15 cellular contexts compared by ENCODE assay signal in the genomic region with DNA sequence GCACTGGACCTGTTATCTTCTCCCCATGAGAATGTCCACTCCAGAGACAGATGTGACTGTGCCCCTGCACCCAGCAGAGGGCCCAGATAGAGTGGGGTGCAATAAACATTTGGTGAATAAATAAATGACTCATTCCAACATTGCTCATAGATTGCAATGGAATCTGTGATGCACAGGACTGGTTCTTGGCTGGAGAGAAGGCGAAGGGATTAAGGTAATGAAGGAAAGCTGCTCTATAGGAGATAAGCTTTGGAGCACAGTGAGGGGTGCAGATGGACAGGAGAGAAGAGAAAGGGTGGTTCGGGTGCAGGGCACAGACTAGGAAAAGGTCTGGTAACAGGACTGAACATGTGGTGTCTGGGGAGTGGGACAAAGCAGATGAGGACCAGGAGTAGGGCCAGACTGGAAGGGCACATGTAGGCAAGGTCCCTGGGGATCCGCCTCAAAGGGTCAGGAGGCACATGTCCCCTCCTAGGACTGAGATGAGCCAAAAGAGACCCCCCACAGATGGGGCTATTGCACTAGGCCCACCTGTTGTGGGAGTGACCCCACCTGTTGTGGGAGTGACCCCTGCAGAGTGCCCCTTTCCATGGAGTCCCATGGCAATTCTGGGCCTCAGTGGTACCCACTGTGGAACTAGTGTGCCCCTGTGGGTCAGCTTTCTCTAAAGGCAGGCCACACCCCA. TPM values are rescaled to one million over a fixed set of nuclear protein-coding genes. Genes with fewer than 3 reads are reported as not detected.
DNase-seq lines count a peak whose midpoint lies in the region; ATAC-seq, FAIRE-seq and TF ChIP-seq lines count a peak whose summit lies in the region.
"Had no signal": no experiment of that assay in that cellular context is flagged by ENCODE, and none has a peak within 500 bp of the region (broad histone marks: within the 10 kb centered on the region; RNA-seq: fewer than 3 reads in every experiment).

No MANE protein-coding gene starts in this region.

- H2AK9ac ChIP-seq in IMR-90 (replicated peaks; ENCODE audit: low read depth, low read length, poor library complexity) = peak overlapping the region; percentile 69

- peaks cover 0 to 2% (median 0%) of the 10 kb centered on the region in 3 donors for H3K4me1 Mint-ChIP-seq in T-cell
- H3K4me1 Mint-ChIP-seq: central memory CD8-positive, alpha-beta T cell had no signal

- H2BK20ac ChIP-seq in IMR-90 (ENCODE audit: low read depth, low read length) = peak overlapping the region; percentile 88

- no peak overlapping the region for H3K4me3 Mint-ChIP-seq in T-cell
- H3K4me3 Mint-ChIP-seq: activated T-cell treated with anti-CD3 and anti-CD28 coated beads, Interleukin-2, amount 50 U/mL, for 4 hours; central memory CD8-positive, alpha-beta T cell had no signal

- no peaks in the 10 kb centered on the region for H3K9me3 Mint-ChIP-seq in T-cell
- H3K9me3 Mint-ChIP-seq: activated T-cell treated with anti-CD3 and anti-CD28 coated beads, Interleukin-2, amount 50 U/mL, for 4 hours; central memory CD8-positive, alpha-beta T cell had no signal

- BruUV-seq in IMR-90 (replicated peaks; lab: Mats Ljungman, UMichigan) = no TSS peak

- TF ChIP-seq POLR2A in A549 (IDR thresholded peaks at IDR 0.05; ENCODE audit: low read length) (no peak), IMR-90 (IDR thresholded peaks at IDR 0.05; ENCODE audit: low read depth, low read length) (no peak)

- in situ Hi-C loops in IMR-90 (cut with MboI; ENCODE audit: low sequenced_read_pairs) (loop anchor here (25.0 kb wide), 1 partner anchor 1834 kb away; the partner anchor contains the start of genes RASSF1, TUSC2 and ZMYND10), ACHN (cut with HindIII; ENCODE audit: low pct_ligation_motif_present, low pct_unique_long_range_greater_than_20kb, low sequenced_read_pairs) (no loop called here)

- H3K9me1 ChIP-seq in IMR-90 (ENCODE audit: insufficient read depth, low read length) (peaks cover 18% of the 10 kb centered on the region), keratinocyte (ENCODE audit: control insufficient read depth, extremely low read depth, insufficient read depth, low read length) (no peaks in the 10 kb centered on the region)

- no peak overlapping the region for H3K9ac ChIP-seq in IMR-90 (ENCODE audit: low read depth, low read length)
- no peak overlapping the region for H3K9ac ChIP-seq in keratinocyte (ENCODE audit: control insufficient read depth, extremely low read depth, insufficient read depth, low read length)

- H3K27me3 ChIP-seq in IMR-90 (ENCODE audit: control insufficient read depth, insufficient read depth, low read length) (peaks cover 3% of the 10 kb centered on the region; the same call in 1 of the 2 replicates), keratinocyte (ENCODE audit: control insufficient read depth, extremely low read depth, insufficient read depth, low read length) (no peaks in the 10 kb centered on the region)
- H3K27me3 ChIP-seq: gastroesophageal sphincter had no signal

- no peak for FAIRE-seq in A549 (lab: Jason Lieb, UNC)
- FAIRE-seq in keratinocyte (lab: Jason Lieb, UNC) = no peak

- TF ChIP-seq RAD21 in A549 (conservative IDR thresholded peaks at IDR 0.05 in 1 of 2, IDR thresholded peaks at IDR 0.05 in 1 of 2) = no peak
- TF ChIP-seq RAD21 in IMR-90 (IDR thresholded peaks at IDR 0.05; ENCODE audit: low read length) = peak; percentile 16; the same call in 1 of the 2 replicates

- H4K8ac ChIP-seq in IMR-90 (ENCODE audit: low read depth in 2 of 2, low read length in 2 of 2) = peak overlapping the region in 1 of 2 experiments; percentile 68; a peak in 1 of 4 replicates

- dilution Hi-C loops in IMR-90 (cut with HindIII; ENCODE audit: low sequenced_read_pairs, unreplicated experiment) = no loop called here
- dilution Hi-C loops in keratinocyte (cut with MboI; ENCODE audit: extremely low pct_ligation_motif_present, low sequenced_read_pairs) = no loop called here

- H2BK15ac ChIP-seq in IMR-90 (ENCODE audit: low read depth, low read length) = peak overlapping the region; percentile 10; the same call in 2 of the 3 replicates

- intact Hi-C loops in IMR-90 (cut with micrococcal nuclease) = no loop called here

- no peak overlapping the region for H4K5ac ChIP-seq in IMR-90 (ENCODE audit: low read depth, low read length)

- POLR2A ChIA-PET in A549 (lab: Yijun Ruan, JAX) (no interaction called here), IMR-90 (lab: Charles Lee; ENCODE audit: unreplicated experiment) (no interaction called here), T-cell (lab: Charles Lee) (no interaction called here)

- no peaks in the 10 kb centered on the region for H3K79me2 ChIP-seq in keratinocyte (ENCODE audit: control insufficient read depth, insufficient read depth, low read length)

- no peak for TF ChIP-seq EP300 in A549 (IDR thresholded peaks at IDR 0.05)

- H3K4me3 ChIP-seq in A549 (no peak overlapping the region), IMR-90 (ENCODE audit: insufficient read depth, low read depth, low read length) (no peak overlapping the region), keratinocyte (ENCODE audit: control insufficient read depth in 2 of 3, extremely low read depth in 1 of 3, insufficient read depth in 2 of 3, low read depth in 1 of 3, low read length in 3 of 3) (no peak overlapping the region)
- H3K4me3 ChIP-seq: gastroesophageal sphincter had no signal

- H3K36me3 Mint-ChIP-seq in T-cell = no peaks in the 10 kb centered on the region

- no peaks in the 10 kb centered on the region for H3K36me3 ChIP-seq in IMR-90 (ENCODE audit: control insufficient read depth, insufficient read depth, low read length)
- H3K36me3 ChIP-seq in keratinocyte (ENCODE audit: control insufficient read depth in 2 of 2, extremely low read depth in 1 of 2, insufficient read depth in 2 of 2, low read length in 2 of 2) = no peaks in the 10 kb centered on the region
- H3K36me3 ChIP-seq: gastroesophageal sphincter had no signal

- H4K91ac ChIP-seq in IMR-90 (ENCODE audit: insufficient read depth, low read depth, low read length) = peak overlapping the region; percentile 63; the same call in 1 of the 2 replicates

- peak overlapping the region; percentile 88 for H2BK120ac ChIP-seq in IMR-90 (ENCODE audit: low read depth, low read length)

- TF ChIP-seq CTCF in A549 (IDR thresholded peaks at IDR 0.05) (no peak), IMR-90 (conservative IDR thresholded peaks at IDR 0.05; ENCODE audit: low read depth, low read length) (peak; percentile 40), keratinocyte (optimal IDR thresholded peaks at IDR 0.05 in 1 of 3, IDR thresholded peaks at IDR 0.05 in 1 of 3, conservative IDR thresholded peaks at IDR 0.05 in 1 of 3; ENCODE audit: extremely low read depth in 1 of 3, insufficient read depth in 2 of 3, low read length in 3 of 3) (peak in 2 of 3 experiments; percentile 7 to 9)

- H3K4me2 ChIP-seq in A549 (peak overlapping the region; percentile 48), IMR-90 (ENCODE audit: low read depth, low read length) (peak overlapping the region; percentile 33; the same call in 1 of the 2 replicates), keratinocyte (ENCODE audit: control insufficient read depth, extremely low read depth, insufficient read depth, low read depth, low read length) (no peak overlapping the region)

- H3K18ac ChIP-seq in IMR-90 (ENCODE audit: low read depth, low read length) = peak overlapping the region; percentile 10; the same call in 1 of the 2 replicates

- no peaks in the 10 kb centered on the region for H3K9me3 ChIP-seq in A549
- H3K9me3 ChIP-seq in IMR-90 (ENCODE audit: control insufficient read depth, insufficient read depth, low read length) = no peaks in the 10 kb centered on the region
- H3K9me3 ChIP-seq in keratinocyte (ENCODE audit: control insufficient read depth, low read depth, low read length) = no peaks in the 10 kb centered on the region
- H3K9me3 ChIP-seq: gastroesophageal sphincter had no signal

- peak overlapping the region; percentile 51 to 64; a peak in 4 of 6 replicates for H3K27ac ChIP-seq in A549
- H3K27ac ChIP-seq in IMR-90 (ENCODE audit: insufficient read depth, low read length) = no peak overlapping the region
- no peak overlapping the region for H3K27ac ChIP-seq in keratinocyte (ENCODE audit: control insufficient read depth, insufficient read depth, low read length)
- H3K27ac ChIP-seq: gastroesophageal sphincter had no signal

- ATAC-seq in A549 (peak; percentile 75 to 79), IMR-90 (ENCODE audit: low read depth) (peak; percentile 94), T-cell (replicated peaks in 1 of 4) (no peak)
- ATAC-seq: gastroesophageal sphincter had no signal

- CTCF ChIA-PET in A549 (lab: Yijun Ruan, JAX) = interaction anchor here (1.0 to 1.9 kb wide), 8 partner anchors 10 to 118 kb away, joined by 3 to 5 read pairs (median 4); no protein-coding TSS in a partner anchor
- CTCF ChIA-PET in IMR-90 (lab: Yijun Ruan, JAX) = interaction anchor here (1.4 kb wide), 1 partner anchor 17 kb away, joined by 4 read pairs; the partner anchor contains the start of gene POC1A
- CTCF ChIA-PET in T-cell (lab: Charles Lee) = no interaction called here

- H4K20me1 ChIP-seq in IMR-90 (ENCODE audit: insufficient read depth, low read length) = no peaks in the 10 kb centered on the region
- H4K20me1 ChIP-seq in keratinocyte (ENCODE audit: control insufficient read depth, extremely low read depth, insufficient read depth, low read length) = no peaks in the 10 kb centered on the region

- H3K4ac ChIP-seq in IMR-90 (ENCODE audit: low read depth, low read length) = peak overlapping the region; percentile 77

- H3K4me1 ChIP-seq in A549 (peaks cover 15% of the 10 kb centered on the region; the same call in 2 of the 3 replicates), IMR-90 (ENCODE audit: control insufficient read depth, insufficient read depth, low read length) (peaks cover 8% of the 10 kb centered on the region), keratinocyte (ENCODE audit: control insufficient read depth, extremely low read depth, insufficient read depth, low read length) (peaks cover 7% of the 10 kb centered on the region)
- H3K4me1 ChIP-seq: gastroesophageal sphincter had no signal

- H3K56ac ChIP-seq in IMR-90 (ENCODE audit: extremely low read depth, insufficient read depth, low read length) = no peak overlapping the region

- peak; percentile 18 to 33 for DNase-seq in A549 (ENCODE audit: low read depth in 1 of 2, low spot score in 1 of 2)
- peak; percentile 83 for DNase-seq in IMR-90
- DNase-seq in amniotic epithelial cell (ENCODE audit: low read depth) = peak; percentile 80
- no peak for DNase-seq in keratinocyte (ENCODE audit: low read depth, low spot score)
- no peak for DNase-seq in ACHN
- DNase-seq in T-cell = no peak
- no peak for DNase-seq in activated CD4-positive, CD25-positive, alpha-beta regulatory T cell treated with anti-CD3 and anti-CD28 coated beads, Interleukin-2, amount 50 U/mL, for 72 hours
- no peak for DNase-seq in putamen (ENCODE audit: low spot score)
- DNase-seq: activated T-cell treated with anti-CD3 and anti-CD28 coated beads, Interleukin-2, amount 50 U/mL, for 4 hours; NCI-H2081; OCI-M1; stimulated activated CD4-positive, alpha-beta T cell treated with anti-CD3 and anti-CD28 coated beads, Interleukin-1b, Interleukin-23, amount 100 ng/mL, for 48 hours had no signal

- H3K27ac Mint-ChIP-seq in T-cell = no peak overlapping the region

- H3K79me1 ChIP-seq in IMR-90 (ENCODE audit: low read depth in 1 of 2, low read length in 2 of 2) = no peaks in the 10 kb centered on the region

- WGBS in A549 (ENCODE audit: missing lambda C conversion rate) = 63% methylated on average over 3 of the region's 3 CpGs
- 51% methylated on average over 2 of the region's 3 CpGs; no CpG with 5 or more reads in 1 of the 2 experiments for WGBS in IMR-90 (ENCODE audit: extremely low coverage in 2 of 2, insufficient read length in 1 of 2), 2 experiments

- H2BK5ac ChIP-seq in IMR-90 (ENCODE audit: low read depth, low read length, poor library complexity, severe bottlenecking) = peak overlapping the region; percentile 35

- H2AFZ ChIP-seq in IMR-90 (replicated peaks; ENCODE audit: low read length, poor library complexity) (peak overlapping the region; percentile 64), keratinocyte (ENCODE audit: control insufficient read depth, low read length) (no peak overlapping the region)

- no peaks in the 10 kb centered on the region for H3K27me3 Mint-ChIP-seq in T-cell
- H3K27me3 Mint-ChIP-seq: central memory CD8-positive, alpha-beta T cell had no signal

- no peak overlapping the region for H3K23ac ChIP-seq in IMR-90 (ENCODE audit: low read depth, low read length)

- H3K14ac ChIP-seq in IMR-90 (replicated peaks; ENCODE audit: low read depth, low read length) = no peak overlapping the region; the same call in 1 of the 2 replicates

- peak overlapping the region; percentile 92 for H2AK5ac ChIP-seq in IMR-90 (ENCODE audit: low read depth, low read length)

RNA-seq across cellular contexts. Expression of gene POC1A, which starts 17.5 kb away (rescaled TPM):
- 9.4 and 9.8 TPM in 2 replicates for polyA plus RNA-seq in A549 (2011; rRNA removed)
- polyA plus RNA-seq in A549 (2012; cell fraction: cytosol; rRNA removed) = 19.3 and 25.2 TPM in 2 replicates
- 20.5 and 22.4 TPM in 2 replicates for polyA plus RNA-seq in A549 (2012; cell fraction: nucleus; rRNA removed)
- 13.8 to 14.9 TPM (median 14.1 TPM) in 3 replicates for polyA plus RNA-seq in A549 (2017; fragmentation: RNase III; extraction: RNeasy Plus Mini Kit Qiagen cat#74134 plus additional on column Dnase treatment)
- polyA minus RNA-seq in A549 (2011; rRNA and poly(A)+ RNA removed) = 21.6 and 23.1 TPM in 2 replicates
- 8.3 and 10.6 TPM in 2 replicates for total RNA-seq in IMR-90 (2012; rRNA removed)
- 11.5 TPM in 2 replicates for polyA plus RNA-seq in IMR-90 (2012; rRNA removed)
- 9.0 and 9.3 TPM in 2 replicates for polyA plus RNA-seq in IMR-90 (2012; cell fraction: cytosol; rRNA removed)
- polyA plus RNA-seq in IMR-90 (2012; cell fraction: nucleus; rRNA removed; ENCODE audit: low replicate concordance) = 5.2 and 10.5 TPM in 2 replicates
- polyA plus RNA-seq in keratinocyte = 7.2 to 11.5 TPM (median 11.3 TPM) in 3 replicates
- 0.70 TPM for polyA plus RNA-seq in keratinocyte (2011; ENCODE audit: low read depth)
- 6.2 and 8.5 TPM in 2 replicates for polyA plus RNA-seq in keratinocyte (2011; cell fraction: cytosol; rRNA removed)
- 5.5 and 7.7 TPM in 2 replicates for polyA plus RNA-seq in keratinocyte (2011; cell fraction: nucleus; rRNA removed)
- 2.0 and 12.5 TPM in 2 replicates for polyA plus RNA-seq in keratinocyte (2012; ENCODE audit: low replicate concordance)
- polyA minus RNA-seq in keratinocyte = 11.7 to 21.4 TPM (median 18.1 TPM) in 3 replicates
- polyA minus RNA-seq in keratinocyte (2011; cell fraction: cytosol; rRNA and poly(A)+ RNA removed) = 8.8 TPM
- 4.9 and 7.3 TPM in 2 replicates for polyA minus RNA-seq in keratinocyte (2011; cell fraction: nucleus; rRNA and poly(A)+ RNA removed)
- total RNA-seq in T-cell = 1 to 10 TPM in 3 of 5 donors, under 1 TPM in 2; 0.91 to 1.9 (median 1.7) TPM

RNA-seq across cellular contexts. Expression of gene ALAS1, which starts 26.2 kb away (rescaled TPM):
- polyA plus RNA-seq in A549 (2011; rRNA removed) (59.7 and 63.7 TPM in 2 replicates), A549 (2017; fragmentation: RNase III; extraction: RNeasy Plus Mini Kit Qiagen cat#74134 plus additional on column Dnase treatment) (50.5 to 56.8 TPM (median 53.9 TPM) in 3 replicates), IMR-90 (2012; rRNA removed) (47.2 and 47.8 TPM in 2 replicates), keratinocyte (54.6 to 109 TPM (median 74.1 TPM) in 3 replicates)
- 69.1 and 77.6 TPM in 2 replicates for polyA plus RNA-seq in A549 (2012; cell fraction: cytosol; rRNA removed)
- polyA plus RNA-seq in A549 (2012; cell fraction: nucleus; rRNA removed) = 108 and 109 TPM in 2 replicates
- polyA minus RNA-seq in A549 (2011; rRNA and poly(A)+ RNA removed) = 48.5 and 50.9 TPM in 2 replicates
- total RNA-seq in IMR-90 (2012; rRNA removed) (29.7 and 32.8 TPM in 2 replicates), T-cell (10 to 100 TPM; 12.2 to 32.7 (median 27.1) TPM)
- 34.1 and 38.0 TPM in 2 replicates for polyA plus RNA-seq in IMR-90 (2012; cell fraction: cytosol; rRNA removed)
- 38.1 and 45.9 TPM in 2 replicates for polyA plus RNA-seq in IMR-90 (2012; cell fraction: nucleus; rRNA removed; ENCODE audit: low replicate concordance)
- polyA plus RNA-seq in keratinocyte (2011; ENCODE audit: low read depth) = 31.4 TPM
- polyA plus RNA-seq in keratinocyte (2011; cell fraction: cytosol; rRNA removed) = 70.5 and 82.2 TPM in 2 replicates
- 119 and 125 TPM in 2 replicates for polyA plus RNA-seq in keratinocyte (2011; cell fraction: nucleus; rRNA removed)
- 51.4 and 67.5 TPM in 2 replicates for polyA plus RNA-seq in keratinocyte (2012; ENCODE audit: low replicate concordance)
- 48.8 to 118 TPM (median 51.9 TPM) in 3 replicates for polyA minus RNA-seq in keratinocyte
- 53.9 TPM for polyA minus RNA-seq in keratinocyte (2011; cell fraction: cytosol; rRNA and poly(A)+ RNA removed)
- polyA minus RNA-seq in keratinocyte (2011; cell fraction: nucleus; rRNA and poly(A)+ RNA removed) = 40.9 and 59.5 TPM in 2 replicates

RNA-seq across cellular contexts. Expression of gene TLR9, which starts 53.7 kb away (rescaled TPM):
- polyA plus RNA-seq in A549 (2011; rRNA removed) = 0.04 and 0.12 TPM in 2 replicates
- not detected in 2 replicates for polyA plus RNA-seq in A549 (2012; cell fraction: cytosol; rRNA removed)
- 0.18 and 0.48 TPM in 2 replicates for polyA plus RNA-seq in A549 (2012; cell fraction: nucleus; rRNA removed)
- polyA plus RNA-seq in A549 (2017; fragmentation: RNase III; extraction: RNeasy Plus Mini Kit Qiagen cat#74134 plus additional on column Dnase treatment) = not detected in 3 replicates
- 0.10 TPM in 1 of 2 replicates, not detected in the other for polyA minus RNA-seq in A549 (2011; rRNA and poly(A)+ RNA removed)
- not detected in 2 replicates for total RNA-seq in IMR-90 (2012; rRNA removed)
- 0.03 TPM in 1 of 2 replicates, not detected in the other for polyA plus RNA-seq in IMR-90 (2012; rRNA removed)
- polyA plus RNA-seq in IMR-90 (2012; cell fraction: cytosol; rRNA removed) = 0.01 TPM in 1 of 2 replicates, not detected in the other
- polyA plus RNA-seq in IMR-90 (2012; cell fraction: nucleus; rRNA removed; ENCODE audit: low replicate concordance) = 0.15 TPM in 2 replicates
- polyA plus RNA-seq in keratinocyte = not detected in 3 replicates
- not detected for polyA plus RNA-seq in keratinocyte (2011; ENCODE audit: low read depth)
- polyA plus RNA-seq in keratinocyte (2011; cell fraction: cytosol; rRNA removed) = not detected in 2 replicates
- 0.12 and 0.18 TPM in 2 replicates for polyA plus RNA-seq in keratinocyte (2011; cell fraction: nucleus; rRNA removed)
- polyA plus RNA-seq in keratinocyte (2012; ENCODE audit: low replicate concordance) = 0.20 TPM in 1 of 2 replicates, not detected in the other
- 0.13 TPM in 1 of 3 replicates, not detected in the others for polyA minus RNA-seq in keratinocyte
- polyA minus RNA-seq in keratinocyte (2011; cell fraction: cytosol; rRNA and poly(A)+ RNA removed) = not detected
- polyA minus RNA-seq in keratinocyte (2011; cell fraction: nucleus; rRNA and poly(A)+ RNA removed) = not detected in 2 replicates
- total RNA-seq in T-cell = 1 to 10 TPM in 3 of 5 donors, under 1 TPM in 1, not detected in 1; 0.54 to 2.9 (median 2.1) TPM
- total RNA-seq: gastroesophageal sphincter, liver had no signal

Comparison
In these comparisons a context has a peak if more than half of its experiments do, and no peak if none do; other contexts are left out.
1. ATAC-seq: peak in A549 (2 of 2) and IMR-90 (single experiment); none in T-cell (0 of 4).
2. DNase-seq: peak in A549 (2 of 2), IMR-90 (single experiment) and amniotic epithelial cell (single experiment); none in keratinocyte (single experiment), ACHN (single experiment), T-cell (0 of 34), activated CD4-positive, CD25-positive, alpha-beta regulatory T cell treated with anti-CD3 and anti-CD28 coated beads, Interleukin-2, amount 50 U/mL, for 72 hours (single experiment) and putamen (single experiment).
3. H3K27ac ChIP-seq: peak in A549 (2 of 2); none in IMR-90 (single experiment) and keratinocyte (single experiment).
4. CTCF ChIA-PET loops: an anchor here in A549 (1.0 to 1.9 kb wide) and IMR-90 (1.4 kb wide); none called in T-cell.